In genomic region chr6:29509711-29510110, GRCh38 we compare ENCODE assay signal across 31 cellular contexts. TPM values are rescaled to one million over a fixed set of nuclear protein-coding genes. Genes with fewer than 3 reads are reported as not detected.
"Had no signal": no experiment of that assay in that cellular context is flagged by ENCODE, and none has a peak within 500 bp of the region (broad histone marks: within the 10 kb centered on the region; RNA-seq: fewer than 3 reads in every experiment).

No MANE protein-coding gene starts in this region.

- FAIRE-seq: keratinocyte, small intestine had no signal

- H3K9me3 Mint-ChIP-seq: activated CD4-positive, alpha-beta memory T cell treated with anti-CD3 and anti-CD28 coated beads, Interleukin-2, amount 10 ng/mL, durations not matched to agents 7 days and 5 days; activated CD4-positive, alpha-beta T cell treated with anti-CD3 and anti-CD28 coated beads, Interleukin-2, amount 10 ng/mL, durations not matched to agents 7 days and 5 days; activated naive CD4-positive, alpha-beta T cell treated with anti-CD3 and anti-CD28 coated beads, Interleukin-2, amount 50 U/mL, for 72 hours; activated T-helper 2 cell treated with anti-CD3 and anti-CD28 coated beads, Interferon-gamma antibody, Interleukin-2, Interleukin-4, amounts not matched to agents 10 μg/mL and 5 μg/mL and 100 μg/mL, durations not matched to agents 14 hours and 24 hours and 36 hours; naive thymus-derived CD8-positive, alpha-beta T cell; stimulated activated effector memory CD8-positive, alpha-beta T cell treated with anti-CD3 and anti-CD28 coated beads, Interleukin-12 subunit alpha, Interleukin-12 subunit beta, amount 100 ng/mL, for 72 hours; stimulated activated naive CD8-positive, alpha-beta T cell treated with anti-CD3 and anti-CD28 coated beads, Interleukin-15, Interleukin-2, amounts not matched to agents 100 ng/mL and 50 ng/mL, for 24 hours had no signal

- H3K4me1 ChIP-seq: colonic mucosa, gastrocnemius medialis, prostate gland, sigmoid colon, uterus had no signal

- H3K4me1 Mint-ChIP-seq: naive thymus-derived CD8-positive, alpha-beta T cell had no signal

- H2AFZ ChIP-seq: hepatocyte had no signal

- DNase-seq: activated CD4-positive, alpha-beta memory T cell treated with anti-CD3 and anti-CD28 coated beads, Interleukin-2, amount 10 ng/mL, durations not matched to agents 7 days and 5 days; activated CD4-positive, alpha-beta T cell treated with anti-CD3 and anti-CD28 coated beads for 1 hour; activated T-cell treated with anti-CD3 and anti-CD28 coated beads, Interleukin-2, amount 50 U/mL, for 48 hours; colonic mucosa; effector memory CD4-positive, alpha-beta T cell; gastrocnemius medialis; left colon; midbrain; naive thymus-derived CD8-positive, alpha-beta T cell; ovary; sigmoid colon; small intestine; stimulated activated CD4-positive, alpha-beta T cell treated with anti-CD3 and anti-CD28 coated beads, Interleukin-4, amount 100 ng/mL, for 24 hours; T-helper 17 cell; T1000; trophoblast cell; uterus had no signal

- H3K9me3 ChIP-seq: colonic mucosa, gastrocnemius medialis, neutrophil, ovary, prostate gland, sigmoid colon, thoracic aorta, uterus had no signal

- H3K27ac Mint-ChIP-seq: activated CD4-positive, alpha-beta memory T cell treated with anti-CD3 and anti-CD28 coated beads, Interleukin-2, amount 10 ng/mL, durations not matched to agents 7 days and 5 days; activated CD4-positive, alpha-beta T cell treated with anti-CD3 and anti-CD28 coated beads, Interleukin-2, amount 10 ng/mL, durations not matched to agents 7 days and 5 days; activated naive CD4-positive, alpha-beta T cell treated with anti-CD3 and anti-CD28 coated beads, Interleukin-2, amount 50 U/mL, for 72 hours; activated T-helper 2 cell treated with anti-CD3 and anti-CD28 coated beads, Interferon-gamma antibody, Interleukin-2, Interleukin-4, amounts not matched to agents 10 μg/mL and 5 μg/mL and 100 μg/mL, durations not matched to agents 14 hours and 24 hours and 36 hours; naive thymus-derived CD8-positive, alpha-beta T cell; stimulated activated effector memory CD8-positive, alpha-beta T cell treated with anti-CD3 and anti-CD28 coated beads, Interleukin-12 subunit alpha, Interleukin-12 subunit beta, amount 100 ng/mL, for 72 hours; stimulated activated naive CD8-positive, alpha-beta T cell treated with anti-CD3 and anti-CD28 coated beads, Interleukin-15, Interleukin-2, amounts not matched to agents 100 ng/mL and 50 ng/mL, for 24 hours; T-helper 17 cell; WTC11 had no signal

- H3K4me2 ChIP-seq: hepatocyte had no signal

- H3K4me3 Mint-ChIP-seq: activated CD4-positive, alpha-beta memory T cell treated with anti-CD3 and anti-CD28 coated beads, Interleukin-2, amount 10 ng/mL, durations not matched to agents 7 days and 5 days; activated CD4-positive, alpha-beta T cell treated with anti-CD3 and anti-CD28 coated beads, Interleukin-2, amount 10 ng/mL, durations not matched to agents 7 days and 5 days; naive thymus-derived CD8-positive, alpha-beta T cell; stimulated activated effector memory CD8-positive, alpha-beta T cell treated with anti-CD3 and anti-CD28 coated beads, Interleukin-12 subunit alpha, Interleukin-12 subunit beta, amount 100 ng/mL, for 72 hours; stimulated activated naive CD8-positive, alpha-beta T cell treated with anti-CD3 and anti-CD28 coated beads, Interleukin-15, Interleukin-2, amounts not matched to agents 100 ng/mL and 50 ng/mL, for 24 hours; T-helper 17 cell; WTC11 had no signal

- H3K36me3 ChIP-seq: colonic mucosa, gastrocnemius medialis, neutrophil, ovary, prostate gland, sigmoid colon, thoracic aorta, uterus had no signal

- H3K79me2 ChIP-seq: hepatocyte had no signal

- H3K27ac ChIP-seq: colonic mucosa, gastrocnemius medialis, hepatocyte, neutrophil, ovary, prostate gland, sigmoid colon, thoracic aorta, uterus had no signal

- H3K27me3 Mint-ChIP-seq: activated CD4-positive, alpha-beta memory T cell treated with anti-CD3 and anti-CD28 coated beads, Interleukin-2, amount 10 ng/mL, durations not matched to agents 7 days and 5 days had no signal

- H3K27me3 ChIP-seq: colonic mucosa, gastrocnemius medialis, hepatocyte, neutrophil, ovary, sigmoid colon, uterus had no signal

- H3K36me3 Mint-ChIP-seq: activated naive CD4-positive, alpha-beta T cell treated with anti-CD3 and anti-CD28 coated beads, Interleukin-2, amount 50 U/mL, for 72 hours; naive thymus-derived CD8-positive, alpha-beta T cell; stimulated activated effector memory CD8-positive, alpha-beta T cell treated with anti-CD3 and anti-CD28 coated beads, Interleukin-12 subunit alpha, Interleukin-12 subunit beta, amount 100 ng/mL, for 72 hours; WTC11 had no signal

- ATAC-seq: gastrocnemius medialis; left colon; naive thymus-derived CD8-positive, alpha-beta T cell; T-helper 17 cell had no signal

- H3K4me3 ChIP-seq: colonic mucosa, gastrocnemius medialis, hepatocyte, ovary, prostate gland, sigmoid colon, thoracic aorta, uterus had no signal

RNA-seq across cellular contexts. Expression of gene MAS1L, which starts 22.0 kb away (rescaled TPM):
- total RNA-seq: activated CD4-positive, alpha-beta memory T cell treated with anti-CD3 and anti-CD28 coated beads, Interleukin-2, amount 10 ng/mL, durations not matched to agents 7 days and 5 days; activated CD4-positive, alpha-beta T cell treated with anti-CD3 and anti-CD28 coated beads, Interleukin-2, amount 10 ng/mL, durations not matched to agents 7 days and 5 days; activated naive CD4-positive, alpha-beta T cell treated with anti-CD3 and anti-CD28 coated beads, Interleukin-2, amount 50 U/mL, for 72 hours; activated T-helper 2 cell treated with anti-CD3 and anti-CD28 coated beads, Interferon-gamma antibody, Interleukin-2, Interleukin-4, amounts not matched to agents 10 μg/mL and 5 μg/mL and 100 μg/mL, durations not matched to agents 14 hours and 24 hours and 36 hours; dermis microvascular lymphatic vessel endothelial cell; gastrocnemius medialis; hepatocyte; liver; naive thymus-derived CD8-positive, alpha-beta T cell; ovary; prostate gland; sigmoid colon; subcutaneous adipose tissue; T-helper 17 cell; thoracic aorta; WTC11 had no signal

RNA-seq across cellular contexts. Expression of gene UBD, which starts 49.8 kb away (rescaled TPM):
- total RNA-seq: naive thymus-derived CD8-positive, alpha-beta T cell; T-helper 17 cell; thoracic aorta had no signal

RNA-seq across cellular contexts. Expression of gene OR2H1, which starts 52.8 kb away (rescaled TPM):
- total RNA-seq: activated CD4-positive, alpha-beta memory T cell treated with anti-CD3 and anti-CD28 coated beads, Interleukin-2, amount 10 ng/mL, durations not matched to agents 7 days and 5 days; activated CD4-positive, alpha-beta T cell treated with anti-CD3 and anti-CD28 coated beads, Interleukin-2, amount 10 ng/mL, durations not matched to agents 7 days and 5 days; activated naive CD4-positive, alpha-beta T cell treated with anti-CD3 and anti-CD28 coated beads, Interleukin-2, amount 50 U/mL, for 72 hours; activated T-helper 2 cell treated with anti-CD3 and anti-CD28 coated beads, Interferon-gamma antibody, Interleukin-2, Interleukin-4, amounts not matched to agents 10 μg/mL and 5 μg/mL and 100 μg/mL, durations not matched to agents 14 hours and 24 hours and 36 hours; colonic mucosa; dermis microvascular lymphatic vessel endothelial cell; gastrocnemius medialis; hepatocyte; left colon; liver; naive thymus-derived CD8-positive, alpha-beta T cell; ovary; sigmoid colon; subcutaneous adipose tissue; T-helper 17 cell; thoracic aorta; uterus; WTC11 had no signal

RNA-seq across cellular contexts. Expression of gene OR11A1, which starts 52.8 kb away (rescaled TPM):
- total RNA-seq: activated CD4-positive, alpha-beta memory T cell treated with anti-CD3 and anti-CD28 coated beads, Interleukin-2, amount 10 ng/mL, durations not matched to agents 7 days and 5 days; activated CD4-positive, alpha-beta T cell treated with anti-CD3 and anti-CD28 coated beads, Interleukin-2, amount 10 ng/mL, durations not matched to agents 7 days and 5 days; activated naive CD4-positive, alpha-beta T cell treated with anti-CD3 and anti-CD28 coated beads, Interleukin-2, amount 50 U/mL, for 72 hours; activated T-helper 2 cell treated with anti-CD3 and anti-CD28 coated beads, Interferon-gamma antibody, Interleukin-2, Interleukin-4, amounts not matched to agents 10 μg/mL and 5 μg/mL and 100 μg/mL, durations not matched to agents 14 hours and 24 hours and 36 hours; colonic mucosa; dermis microvascular lymphatic vessel endothelial cell; gastrocnemius medialis; hepatocyte; left colon; liver; naive thymus-derived CD8-positive, alpha-beta T cell; ovary; sigmoid colon; subcutaneous adipose tissue; T-helper 17 cell; thoracic aorta; uterus; WTC11 had no signal
